ENCODE assay signal across 15 cellular contexts in genomic region chr7:23341846-23342598, GRCh38.
"Had no signal": no experiment of that assay in that cellular context is flagged by ENCODE, and none has a peak within 500 bp of the region (broad histone marks: within the 10 kb centered on the region; RNA-seq: fewer than 3 reads in every experiment).

No MANE protein-coding gene starts in this region.

- H3K4me3 Mint-ChIP-seq: central memory CD8-positive, alpha-beta T cell; dendritic cell treated with granulocyte-macrophage colony-stimulating factor and Interleukin-4, amounts not matched to agents 40 ng/mL and 50 ng/mL, for 4 days; memory B cell; neural crest cell; stimulated activated naive CD8-positive, alpha-beta T cell treated with anti-CD3 and anti-CD28 coated beads, Interleukin-15, amount 100 ng/mL, for 72 hours had no signal

- H3K4me1 ChIP-seq: gastroesophageal sphincter, testis had no signal

- H3K27me3 ChIP-seq: gastroesophageal sphincter, ovary, testis had no signal

- H3K27me3 Mint-ChIP-seq: dendritic cell treated with granulocyte-macrophage colony-stimulating factor and Interleukin-4, amounts not matched to agents 40 ng/mL and 50 ng/mL, for 4 days; stimulated activated naive CD8-positive, alpha-beta T cell treated with anti-CD3 and anti-CD28 coated beads, Interleukin-15, amount 100 ng/mL, for 72 hours had no signal

- H3K9me3 Mint-ChIP-seq: central memory CD8-positive, alpha-beta T cell; dendritic cell treated with granulocyte-macrophage colony-stimulating factor and Interleukin-4, amounts not matched to agents 40 ng/mL and 50 ng/mL, for 4 days; stimulated activated naive CD8-positive, alpha-beta T cell treated with anti-CD3 and anti-CD28 coated beads, Interleukin-15, amount 100 ng/mL, for 72 hours had no signal

- H3K27ac ChIP-seq: gastroesophageal sphincter, left ventricle myocardium inferior, ovary, testis had no signal

- H3K36me3 ChIP-seq: gastroesophageal sphincter, left ventricle myocardium inferior, ovary had no signal

- H3K9me3 ChIP-seq: gastroesophageal sphincter, left ventricle myocardium inferior, ovary, testis had no signal

- H3K27ac Mint-ChIP-seq: dendritic cell treated with granulocyte-macrophage colony-stimulating factor and Interleukin-4, amounts not matched to agents 40 ng/mL and 50 ng/mL, for 4 days; memory B cell; stimulated activated naive CD8-positive, alpha-beta T cell treated with anti-CD3 and anti-CD28 coated beads, Interleukin-15, amount 100 ng/mL, for 72 hours had no signal

- H3K4me3 ChIP-seq: gastroesophageal sphincter, left ventricle myocardium inferior, ovary, testis had no signal

- DNase-seq: activated CD4-positive, alpha-beta T cell treated with anti-CD3 and anti-CD28 coated beads, Interleukin-2, amount 50 U/mL, for 4 hours; activated naive CD4-positive, alpha-beta T cell treated with anti-CD3 and anti-CD28 coated beads, Interleukin-2, amount 50 U/mL, for 16 hours; activated T-cell treated with anti-CD3 and anti-CD28 coated beads, Interleukin-2, amount 50 U/mL, for 1 hour; left ventricle myocardium inferior; ovary; stimulated activated CD4-positive, alpha-beta T cell treated with anti-CD3 and anti-CD28 coated beads, Interleukin-15, amount 100 ng/mL, for 24 hours; stimulated activated CD4-positive, alpha-beta T cell treated with anti-CD3 and anti-CD28 coated beads, Interleukin-4, amount 100 ng/mL, for 24 hours; stimulated activated naive CD8-positive, alpha-beta T cell treated with anti-CD3 and anti-CD28 coated beads, Interleukin-15, amount 100 ng/mL, for 72 hours; T-helper 2 cell; testis had no signal

- ATAC-seq: gastroesophageal sphincter; stimulated activated naive CD8-positive, alpha-beta T cell treated with anti-CD3 and anti-CD28 coated beads, Interleukin-15, amount 100 ng/mL, for 72 hours had no signal
